Comparison of ENCODE assay signal across 19 cellular contexts in genomic region chr1:162725301-162725834, GRCh38.
"Had no signal": no experiment of that assay in that cellular context is flagged by ENCODE, and none has a peak within 500 bp of the region (broad histone marks: within the 10 kb centered on the region; RNA-seq: fewer than 3 reads in every experiment).

No MANE protein-coding gene starts in this region.

- H3K9me3 ChIP-seq: left ventricle myocardium inferior had no signal

- H3K9me3 Mint-ChIP-seq: activated CD8-positive, alpha-beta T cell treated with anti-CD3 and anti-CD28 coated beads for 36 hours; activated T-cell treated with anti-CD3 and anti-CD28 coated beads, Interleukin-2, amount 50 U/mL, for 4 hours; naive thymus-derived CD8-positive, alpha-beta T cell; type B pancreatic cell had no signal

- DNase-seq: activated CD4-positive, alpha-beta T cell treated with anti-CD3 and anti-CD28 coated beads for 4 hours; activated CD8-positive, alpha-beta T cell treated with anti-CD3 and anti-CD28 coated beads for 36 hours; activated effector memory CD4-positive, alpha-beta T cell treated with Interleukin-2 at 50 U/mL for 16 hours; activated naive CD4-positive, alpha-beta T cell treated with anti-CD3 and anti-CD28 coated beads, Interleukin-2, amount 50 U/mL, for 16 hours; activated T-cell treated with anti-CD3 and anti-CD28 coated beads, Interleukin-2, amount 50 U/mL, for 4 hours; caudate nucleus; hippocampal formation; left ventricle myocardium inferior; naive thymus-derived CD8-positive, alpha-beta T cell; retina; stimulated activated CD4-positive, alpha-beta T cell treated with anti-CD3 and anti-CD28 coated beads, Interleukin-15, amount 100 ng/mL, for 24 hours; stimulated activated CD4-positive, alpha-beta T cell treated with anti-CD3 and anti-CD28 coated beads, Interleukin-4, amount 100 ng/mL, for 24 hours; stimulated activated naive CD4-positive, alpha-beta T cell; T-helper 17 cell had no signal

- H3K27ac ChIP-seq: left ventricle myocardium inferior, parathyroid adenoma had no signal

- H2AFZ ChIP-seq: parathyroid adenoma had no signal

- H3K36me3 Mint-ChIP-seq: naive thymus-derived CD8-positive, alpha-beta T cell; type B pancreatic cell had no signal

- H3K4me1 ChIP-seq: left ventricle myocardium inferior, parathyroid adenoma had no signal

- H3K36me3 ChIP-seq: left ventricle myocardium inferior had no signal

- H3K4me1 Mint-ChIP-seq: naive thymus-derived CD8-positive, alpha-beta T cell had no signal

- H3K9ac ChIP-seq: parathyroid adenoma had no signal

- H3K4me3 ChIP-seq: left ventricle myocardium inferior, skin epidermis had no signal

- H3K79me2 ChIP-seq: parathyroid adenoma had no signal

- ATAC-seq: activated CD8-positive, alpha-beta T cell treated with anti-CD3 and anti-CD28 coated beads for 36 hours; activated T-cell treated with anti-CD3 and anti-CD28 coated beads, Interleukin-2, amount 50 U/mL, for 4 hours; naive thymus-derived CD8-positive, alpha-beta T cell; T-helper 17 cell had no signal

- H3K27ac Mint-ChIP-seq: activated CD8-positive, alpha-beta T cell treated with anti-CD3 and anti-CD28 coated beads for 36 hours; naive thymus-derived CD8-positive, alpha-beta T cell; T-helper 17 cell; type B pancreatic cell had no signal

- H3K27me3 Mint-ChIP-seq: activated CD8-positive, alpha-beta T cell treated with anti-CD3 and anti-CD28 coated beads for 36 hours; naive thymus-derived CD8-positive, alpha-beta T cell; type B pancreatic cell had no signal

- H3K4me3 Mint-ChIP-seq: activated CD8-positive, alpha-beta T cell treated with anti-CD3 and anti-CD28 coated beads for 36 hours; activated T-cell treated with anti-CD3 and anti-CD28 coated beads, Interleukin-2, amount 50 U/mL, for 4 hours; naive thymus-derived CD8-positive, alpha-beta T cell; T-helper 17 cell; type B pancreatic cell had no signal

- FAIRE-seq: colon, keratinocyte had no signal
